Comparison of ENCODE assay signal across 8 cellular contexts in the genomic region with DNA sequence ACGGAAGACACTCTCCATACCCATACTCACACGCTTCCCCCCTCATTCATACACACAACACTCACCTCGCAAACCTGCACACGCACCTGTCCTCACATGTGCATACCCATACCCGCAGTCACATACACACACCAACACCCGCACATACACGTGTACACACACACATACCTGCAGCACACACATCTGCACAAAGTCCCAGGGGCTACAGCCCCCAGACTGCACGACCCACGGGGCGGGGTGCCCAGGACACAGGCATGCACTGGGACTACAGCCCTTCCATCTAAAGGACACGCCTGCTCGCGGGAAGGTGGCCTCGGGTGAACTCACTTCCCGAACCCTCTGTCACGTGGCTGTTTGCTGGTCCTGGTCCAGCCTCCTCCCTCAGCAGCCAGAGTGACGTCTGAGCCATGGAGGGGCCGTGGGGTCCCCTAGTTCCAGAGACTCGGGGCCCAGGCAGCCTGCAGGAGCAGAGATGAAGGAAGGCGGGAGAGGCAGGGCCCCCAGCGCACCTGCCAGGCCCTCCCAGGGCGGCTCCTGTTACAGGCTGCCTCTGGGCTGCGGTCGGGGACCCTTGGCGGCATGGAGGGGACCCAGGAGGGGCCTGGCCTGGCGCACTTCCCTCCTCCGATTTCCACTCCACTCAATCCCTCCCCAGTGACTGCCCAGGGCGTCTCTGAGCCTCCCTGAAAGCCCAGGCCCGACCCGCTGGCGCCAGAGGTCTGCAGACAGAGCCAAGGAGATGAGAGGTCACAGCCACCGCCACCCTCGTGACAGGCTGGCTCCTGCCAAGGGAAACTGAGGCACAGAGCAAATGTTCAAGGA. TPM values are rescaled to one million over a fixed set of nuclear protein-coding genes. Genes with fewer than 3 reads are reported as not detected.
DNase-seq lines count a peak whose midpoint lies in the region; ATAC-seq and TF ChIP-seq lines count a peak whose summit lies in the region.

No MANE protein-coding gene starts in this region.

- intact Hi-C loops in stomach (cut with DNase I; ENCODE audit: low total_unique reads), result no loop called here

- no peaks in the 10 kb centered on the region for H3K27me3 Mint-ChIP-seq in activated naive CD8-positive, alpha-beta T cell treated with anti-CD3 and anti-CD28 coated beads, Interleukin-2, amount 10 ng/mL, durations not matched to agents 7 days and 5 days

- H3K36me3 ChIP-seq in stomach, result peaks cover 0 to 6% (median 2%) of the 10 kb centered on the region in 4 donors

- peak overlapping the region; percentile 85 for H3K4me3 Mint-ChIP-seq in activated naive CD8-positive, alpha-beta T cell treated with anti-CD3 and anti-CD28 coated beads, Interleukin-2, amount 10 ng/mL, durations not matched to agents 7 days and 5 days

- peak overlapping the region; percentile 5 to 28 (median 12) for H3K4me3 ChIP-seq in stomach

- ATAC-seq in activated naive CD8-positive, alpha-beta T cell treated with anti-CD3 and anti-CD28 coated beads, Interleukin-2, amount 10 ng/mL, durations not matched to agents 7 days and 5 days (ENCODE audit: low read depth), result no peak

- H3K4me1 ChIP-seq in stomach, result peaks cover 69 to 99% (median 93%) of the 10 kb centered on the region in 4 donors

- TF ChIP-seq POLR2A in stomach (IDR thresholded peaks at IDR 0.05), result no peak

- H3K36me3 Mint-ChIP-seq in activated naive CD8-positive, alpha-beta T cell treated with anti-CD3 and anti-CD28 coated beads, Interleukin-2, amount 10 ng/mL, durations not matched to agents 7 days and 5 days, result peaks cover 5% of the 10 kb centered on the region

- H3K27me3 ChIP-seq in stomach, result no peaks in the 10 kb centered on the region

- DNase-seq in NCI-H187 treated with DMSO at 0.1 percent for 48 hours (lab: John Stamatoyannopoulos, UW) (peak; percentile 35), kidney tubule cell (ENCODE audit: low spot score) (peak; percentile 40), stomach (peak; percentile 84), HK-2 (ENCODE audit: unreplicated experiment) (no peak), GOT3 (lab: John Stamatoyannopoulos, UW) (no peak), NCI-H69 (lab: John Stamatoyannopoulos, UW) (no peak), NCI-H510A treated with DMSO at 0.1 percent for 48 hours (lab: John Stamatoyannopoulos, UW) (no peak)
- no peak for DNase-seq in activated naive CD8-positive, alpha-beta T cell treated with anti-CD3 and anti-CD28 coated beads, Interleukin-2, amount 10 ng/mL, durations not matched to agents 7 days and 5 days

- peak overlapping the region; percentile 63 for H3K27ac Mint-ChIP-seq in activated naive CD8-positive, alpha-beta T cell treated with anti-CD3 and anti-CD28 coated beads, Interleukin-2, amount 10 ng/mL, durations not matched to agents 7 days and 5 days

- no peaks in the 10 kb centered on the region for H3K9me3 ChIP-seq in stomach

- H3K9me3 Mint-ChIP-seq in activated naive CD8-positive, alpha-beta T cell treated with anti-CD3 and anti-CD28 coated beads, Interleukin-2, amount 10 ng/mL, durations not matched to agents 7 days and 5 days, result no peaks in the 10 kb centered on the region

- TF ChIP-seq EP300 in stomach (IDR thresholded peaks at IDR 0.05), result no peak

- WGBS in stomach, 5 donors, result 15 to 29% (median 20%) methylated on average over 19 to 33 of the region's 33 CpGs

- peaks cover 43% of the 10 kb centered on the region for H3K4me1 Mint-ChIP-seq in activated naive CD8-positive, alpha-beta T cell treated with anti-CD3 and anti-CD28 coated beads, Interleukin-2, amount 10 ng/mL, durations not matched to agents 7 days and 5 days

- POLR2A ChIA-PET in activated naive CD8-positive, alpha-beta T cell treated with anti-CD3 and anti-CD28 coated beads, Interleukin-2, amount 10 ng/mL, durations not matched to agents 7 days and 5 days (lab: Charles Lee), result interaction anchor here (1.4 kb wide), 1 partner anchor 211 kb away, joined by 3 read pairs; a partner anchor contains a TSS

- peak overlapping the region; percentile 74 to 97 (median 92) for H3K27ac ChIP-seq in stomach

- no peak for TF ChIP-seq CTCF in stomach (IDR thresholded peaks at IDR 0.05)

RNA-seq across cellular contexts. Expression of a gene that starts 8.1 kb away (rescaled TPM):
- 10 to 100 TPM; 31.5 to 37.5 TPM for total RNA-seq in activated naive CD8-positive, alpha-beta T cell treated with anti-CD3 and anti-CD28 coated beads, Interleukin-2, amount 10 ng/mL, durations not matched to agents 7 days and 5 days
- total RNA-seq in stomach, result 100 to 1,000 TPM in 3 of 5 donors, 10 to 100 TPM in 2; 23.9 to 346 (median 126) TPM
- 10 to 100 TPM in 2 of 3 donors, 1 to 10 TPM in 1; 4.7 to 12.4 (median 10.3) TPM for polyA plus RNA-seq in stomach

Comparison
In these comparisons a context has a peak if more than half of its experiments do, and no peak if none do; other contexts are left out.
1. DNase-seq: peak in NCI-H187 treated with DMSO at 0.1 percent for 48 hours (single experiment), kidney tubule cell (single experiment) and stomach (single experiment); none in activated naive CD8-positive, alpha-beta T cell treated with anti-CD3 and anti-CD28 coated beads, Interleukin-2, amount 10 ng/mL, durations not matched to agents 7 days and 5 days (single experiment), HK-2 (single experiment), GOT3 (single experiment), NCI-H69 (single experiment) and NCI-H510A treated with DMSO at 0.1 percent for 48 hours (single experiment).